ENCODE assay signal across 22 cellular contexts in the genomic region with DNA sequence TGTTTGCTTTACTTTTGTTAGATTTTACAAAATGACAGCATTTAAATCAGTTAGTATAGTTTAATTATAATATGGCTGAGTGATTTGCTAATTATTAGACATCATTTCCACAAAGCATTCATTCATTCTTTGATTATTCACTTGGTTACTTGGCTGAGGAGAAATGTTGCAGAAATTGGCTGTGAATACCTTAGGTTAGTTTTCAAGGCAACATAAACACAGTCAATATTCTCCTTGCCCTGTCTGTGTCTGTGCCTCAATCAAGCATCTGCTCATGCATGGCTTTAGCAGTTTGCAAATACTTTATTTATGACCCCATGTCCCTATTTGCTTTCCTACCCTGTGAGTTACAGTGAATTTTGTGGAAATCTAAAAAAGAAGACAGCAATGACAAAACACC.
"Had no signal": no experiment of that assay in that cellular context is flagged by ENCODE, and none has a peak within 500 bp of the region (broad histone marks: within the 10 kb centered on the region; RNA-seq: fewer than 3 reads in every experiment).

No MANE protein-coding gene starts in this region.

- H3K27me3 Mint-ChIP-seq: activated B cell treated with CpG ODN at 0.5 μM for 24 hours had no signal

- H3K27ac Mint-ChIP-seq: activated B cell treated with CpG ODN at 0.5 μM for 24 hours; activated CD4-positive, alpha-beta memory T cell treated with anti-CD3 and anti-CD28 coated beads, Interleukin-2, amount 10 ng/mL, durations not matched to agents 7 days and 5 days; activated CD4-positive, alpha-beta T cell treated with anti-CD3 and anti-CD28 coated beads, Interleukin-2, amount 10 ng/mL, durations not matched to agents 7 days and 5 days; activated naive CD4-positive, alpha-beta T cell treated with anti-CD3 and anti-CD28 coated beads, Interleukin-2, amount 50 U/mL, for 24 hours; T-helper 17 cell had no signal

- H3K4me1 Mint-ChIP-seq: activated B cell treated with CpG ODN at 0.5 μM for 24 hours, T-helper 17 cell had no signal

- DNase-seq: activated B cell treated with CpG ODN at 0.5 μM for 24 hours; activated CD4-positive, alpha-beta memory T cell treated with anti-CD3 and anti-CD28 coated beads, Interleukin-2, amount 10 ng/mL, durations not matched to agents 7 days and 5 days; activated CD4-positive, alpha-beta T cell treated with anti-CD3 and anti-CD28 coated beads for 1 hour; activated CD4-positive, alpha-beta T cell treated with anti-CD3 and anti-CD28 coated beads, Interleukin-2, amount 10 ng/mL, durations not matched to agents 7 days and 5 days; activated CD8-positive, alpha-beta memory T cell treated with anti-CD3 and anti-CD28 coated beads, Interleukin-2, amount 50 U/mL, for 48 hours; activated effector memory CD4-positive, alpha-beta T cell treated with Interleukin-2 at 50 U/mL for 16 hours; activated naive CD4-positive, alpha-beta T cell; activated T-cell treated with anti-CD3 and anti-CD28 coated beads, Interleukin-2, amount 50 U/mL, for 1 hour; cerebellar nuclear complex; Kasumi-1; KBM-7; NCI-H1105 treated with DMSO at 0.1 percent for 48 hours; NCI-H1436 treated with DMSO at 0.1 percent for 48 hours; NCI-H187; NCI-H2081; NCI-H510A treated with DMSO at 0.1 percent for 48 hours; NCI-H69; PC-9; SHP77 treated with DMSO at 0.1 percent for 48 hours; T-helper 17 cell; T-helper 9 cell had no signal

- H3K9me3 Mint-ChIP-seq: activated B cell treated with CpG ODN at 0.5 μM for 24 hours; activated CD4-positive, alpha-beta memory T cell treated with anti-CD3 and anti-CD28 coated beads, Interleukin-2, amount 10 ng/mL, durations not matched to agents 7 days and 5 days; activated CD4-positive, alpha-beta T cell treated with anti-CD3 and anti-CD28 coated beads, Interleukin-2, amount 10 ng/mL, durations not matched to agents 7 days and 5 days; activated naive CD4-positive, alpha-beta T cell treated with anti-CD3 and anti-CD28 coated beads, Interleukin-2, amount 50 U/mL, for 24 hours had no signal

- ATAC-seq: T-helper 17 cell had no signal

- H3K4me3 Mint-ChIP-seq: activated B cell treated with CpG ODN at 0.5 μM for 24 hours; activated CD4-positive, alpha-beta memory T cell treated with anti-CD3 and anti-CD28 coated beads, Interleukin-2, amount 10 ng/mL, durations not matched to agents 7 days and 5 days; activated CD4-positive, alpha-beta T cell treated with anti-CD3 and anti-CD28 coated beads, Interleukin-2, amount 10 ng/mL, durations not matched to agents 7 days and 5 days; activated naive CD4-positive, alpha-beta T cell treated with anti-CD3 and anti-CD28 coated beads, Interleukin-2, amount 50 U/mL, for 24 hours; T-helper 17 cell had no signal

- H3K36me3 Mint-ChIP-seq: activated naive CD4-positive, alpha-beta T cell treated with anti-CD3 and anti-CD28 coated beads, Interleukin-2, amount 50 U/mL, for 24 hours had no signal
